ENCODE assay signal across 8 cellular contexts in genomic region chr13:49690133-49690989, GRCh38. TPM values are rescaled to one million over a fixed set of nuclear protein-coding genes. Genes with fewer than 3 reads are reported as not detected.
A peak's percentile ranks its signal among the peaks of the same experiment; 100 is the strongest.
DNase-seq lines count a peak whose midpoint lies in the region; ATAC-seq, FAIRE-seq and TF ChIP-seq lines count a peak whose summit lies in the region.

No MANE protein-coding gene starts in this region.

- H4K5ac ChIP-seq in H9 (ENCODE audit: insufficient read length, low read depth, low read length) = no peak overlapping the region

- no peak overlapping the region for H3K18ac ChIP-seq in H9 (ENCODE audit: insufficient read length, low read depth, low read length)

- H3T11ph ChIP-seq in H9 (ENCODE audit: low read length) = no peak overlapping the region

- H4K20me1 ChIP-seq in H9 (ENCODE audit: control insufficient read depth, insufficient read depth, insufficient read length) = no peaks in the 10 kb centered on the region

- H3K79me2 ChIP-seq in H9 (ENCODE audit: insufficient read depth, low read length) = peaks cover 10% of the 10 kb centered on the region; the same call in 1 of the 2 replicates

- CTCF ChIA-PET in activated CD8-positive, alpha-beta memory T cell treated with anti-CD3 and anti-CD28 coated beads, Interleukin-2, amount 10 ng/mL, durations not matched to agents 7 days and 5 days (lab: Charles Lee) = interaction anchor here (0.6 to 1.9 kb wide), 5 partner anchors 15 to 412 kb away, joined by 3 to 5 read pairs (median 5); partner anchors contain the start of gene SPRYD7

- TF ChIP-seq CTCF in H9 (conservative IDR thresholded peaks at IDR 0.05) (no peak), brain (conservative IDR thresholded peaks at IDR 0.05) (no peak), left lung (IDR thresholded peaks at IDR 0.05) (no peak), tibial nerve (IDR thresholded peaks at IDR 0.05) (no peak)

- H3K27ac ChIP-seq in H9 (ENCODE audit: insufficient read length, low read depth, low read length) (no peak overlapping the region), left lung (peak overlapping the region; percentile 73 to 82), tibial nerve (peak overlapping the region in 3 of 4 donors; percentile 19 to 88 (median 64))

- peak overlapping the region; percentile 81 for H3K27ac Mint-ChIP-seq in activated CD8-positive, alpha-beta memory T cell treated with anti-CD3 and anti-CD28 coated beads, Interleukin-2, amount 10 ng/mL, durations not matched to agents 7 days and 5 days
- H3K27ac Mint-ChIP-seq in H9 (peak overlapping the region; percentile 86 to 94 (median 93); a peak in 5 of 7 replicates), brain (peak overlapping the region; percentile 87 to 95 (median 92))

- H3K9me3 ChIP-seq in H9 (ENCODE audit: control insufficient read depth, low read depth, low read length) = no peaks in the 10 kb centered on the region
- no peaks in the 10 kb centered on the region for H3K9me3 ChIP-seq in left lung
- no peaks in the 10 kb centered on the region for H3K9me3 ChIP-seq in tibial nerve

- no peaks in the 10 kb centered on the region for H3K9me3 Mint-ChIP-seq in activated CD8-positive, alpha-beta memory T cell treated with anti-CD3 and anti-CD28 coated beads, Interleukin-2, amount 10 ng/mL, durations not matched to agents 7 days and 5 days (ENCODE audit: low read depth)
- no peaks in the 10 kb centered on the region; a peak in 1 of 5 replicates for H3K9me3 Mint-ChIP-seq in H9
- H3K9me3 Mint-ChIP-seq in brain = no peaks in the 10 kb centered on the region

- peak; percentile 3 for ATAC-seq in activated CD8-positive, alpha-beta memory T cell treated with anti-CD3 and anti-CD28 coated beads, Interleukin-2, amount 10 ng/mL, durations not matched to agents 7 days and 5 days
- peak; percentile 12 for ATAC-seq in left lung

- H3K36me3 ChIP-seq in left lung = peaks cover 0 to 6% of the 10 kb centered on the region in 2 donors
- peaks cover 0 to 32% (median 0%) of the 10 kb centered on the region in 3 donors for H3K36me3 ChIP-seq in tibial nerve

- H2BK20ac ChIP-seq in H9 (ENCODE audit: low read depth, low read length, poor library complexity, severe bottlenecking) = no peak overlapping the region

- H3K14ac ChIP-seq in H9 (ENCODE audit: insufficient read depth, low read length) = peak overlapping the region; percentile 14; the same call in 1 of the 2 replicates

- H3K4me3 ChIP-seq in left lung = peak overlapping the region; percentile 80 to 83
- H3K4me3 ChIP-seq in tibial nerve = peak overlapping the region; percentile 52 to 84 (median 67)

- peak overlapping the region; percentile 89 for H3K4me3 Mint-ChIP-seq in activated CD8-positive, alpha-beta memory T cell treated with anti-CD3 and anti-CD28 coated beads, Interleukin-2, amount 10 ng/mL, durations not matched to agents 7 days and 5 days
- H3K4me3 Mint-ChIP-seq in H9 (peak overlapping the region; percentile 89 to 94), brain (peak overlapping the region; percentile 91 to 97 (median 96))

- no peak for TF ChIP-seq POLR2A in tibial nerve (IDR thresholded peaks at IDR 0.05)

- no peak overlapping the region for H3K23ac ChIP-seq in H9 (ENCODE audit: insufficient read length, low read depth, low read length)

- H3K23me2 ChIP-seq in H9 (ENCODE audit: insufficient read length, low read depth, low read length, poor library complexity, severe bottlenecking) = no peaks in the 10 kb centered on the region

- H2BK5ac ChIP-seq in H9 (ENCODE audit: insufficient read length, low read length) = no peak overlapping the region

- peak overlapping the region; percentile 82 for H3K9ac ChIP-seq in H9 (ENCODE audit: extremely low read depth, insufficient read length, low read length)

- H4K8ac ChIP-seq in H9 (replicated peaks; ENCODE audit: insufficient read length, low read depth, low read length) = no peak overlapping the region

- FAIRE-seq in HTR-8/SVneo (lab: Jason Lieb, UNC) = no peak

- no peak overlapping the region for H2AK5ac ChIP-seq in H9 (ENCODE audit: insufficient read length, low read length)

- H3K27me3 ChIP-seq in H9 (ENCODE audit: insufficient read depth, low read length) (no peaks in the 10 kb centered on the region), left lung (no peaks in the 10 kb centered on the region), tibial nerve (no peaks in the 10 kb centered on the region)

- no peak overlapping the region for H3K56ac ChIP-seq in H9 (ENCODE audit: insufficient read length, low read depth, low read length)

- no CpG with 5 or more reads among the region's 17 CpGs for WGBS in H9 (ENCODE audit: extremely low coverage, insufficient read length, low lambda C conversion rate)
- WGBS in tibial nerve, 2 donors = 10 to 11% methylated on average over 15 to 17 of the region's 17 CpGs

- intact Hi-C loops in left lung (cut with DNase I) = no loop called here

- peaks cover 29% of the 10 kb centered on the region for H3K4me1 Mint-ChIP-seq in activated CD8-positive, alpha-beta memory T cell treated with anti-CD3 and anti-CD28 coated beads, Interleukin-2, amount 10 ng/mL, durations not matched to agents 7 days and 5 days
- peaks cover 22 to 29% of the 10 kb centered on the region in 2 experiments for H3K4me1 Mint-ChIP-seq in H9
- peaks cover 15% of the 10 kb centered on the region for H3K4me1 Mint-ChIP-seq in brain

- H3K27me3 Mint-ChIP-seq in activated CD8-positive, alpha-beta memory T cell treated with anti-CD3 and anti-CD28 coated beads, Interleukin-2, amount 10 ng/mL, durations not matched to agents 7 days and 5 days = no peaks in the 10 kb centered on the region
- H3K27me3 Mint-ChIP-seq in H9 (ENCODE audit: low read depth) (no peaks in the 10 kb centered on the region; the same call in 1 of the 2 replicates), brain (peaks cover 3% of the 10 kb centered on the region)

- no peak overlapping the region for H2BK12ac ChIP-seq in H9 (ENCODE audit: insufficient read length, low read depth, low read length)

- H2BK120ac ChIP-seq in H9 (ENCODE audit: low read depth, low read length, poor library complexity, severe bottlenecking) = no peak overlapping the region

- peak overlapping the region; percentile 53 for H2AFZ ChIP-seq in H9 (ENCODE audit: low read length)

- peaks cover 16% of the 10 kb centered on the region for H3K36me3 Mint-ChIP-seq in activated CD8-positive, alpha-beta memory T cell treated with anti-CD3 and anti-CD28 coated beads, Interleukin-2, amount 10 ng/mL, durations not matched to agents 7 days and 5 days
- H3K36me3 Mint-ChIP-seq in H9 (ENCODE audit: insufficient read depth in 1 of 3, low read depth in 3 of 3) (peaks cover 23 to 24% (median 23%) of the 10 kb centered on the region in 3 experiments; a peak in 6 of 7 replicates), brain (peaks cover 26% of the 10 kb centered on the region)

- H3K4ac ChIP-seq in H9 (ENCODE audit: low read depth, low read length) = no peak overlapping the region

- no peaks in the 10 kb centered on the region for H3K79me1 ChIP-seq in H9 (ENCODE audit: insufficient read depth, low read depth, low read length, poor library complexity, severe bottlenecking)

- peaks cover 3% of the 10 kb centered on the region; the same call in 1 of the 2 replicates for H3K4me1 ChIP-seq in H9 (ENCODE audit: insufficient read depth, low read length)
- peaks cover 0 to 24% of the 10 kb centered on the region in 2 donors for H3K4me1 ChIP-seq in left lung
- H3K4me1 ChIP-seq in tibial nerve = peaks cover 0 to 13% (median 0%) of the 10 kb centered on the region in 4 donors

- H2BK15ac ChIP-seq in H9 (ENCODE audit: low read depth, low read length) = no peak overlapping the region

- no peak overlapping the region for H4K91ac ChIP-seq in H9 (ENCODE audit: insufficient read length, low read depth, low read length)

- H3K4me2 ChIP-seq in H9 (ENCODE audit: insufficient read depth, insufficient read length, low read length) = peak overlapping the region; percentile 97

- no peak for TF ChIP-seq EP300 in tibial nerve (IDR thresholded peaks at IDR 0.05)

- no peak for DNase-seq in activated CD8-positive, alpha-beta memory T cell treated with anti-CD3 and anti-CD28 coated beads, Interleukin-2, amount 10 ng/mL, durations not matched to agents 7 days and 5 days
- no peak for DNase-seq in activated CD8-positive, alpha-beta memory T cell treated with anti-CD3 and anti-CD28 coated beads, Interleukin-2, amount 50 U/mL, for 4 hours
- DNase-seq in H9 (no peak), LoVo (ENCODE audit: low spot score) (peak; percentile 69), left lung (no peak), tibial nerve (ENCODE audit: low spot score in 2 of 2) (peak in 1 of 2 donors; percentile 21), HTR-8/SVneo (ENCODE audit: insufficient read length, low spot score) (no peak)

RNA-seq across cellular contexts. Expression of gene EBPL, which starts 0.9 kb away (rescaled TPM):
- total RNA-seq in activated CD8-positive, alpha-beta memory T cell treated with anti-CD3 and anti-CD28 coated beads, Interleukin-2, amount 10 ng/mL, durations not matched to agents 7 days and 5 days = 10 to 100 TPM; 39.5 to 43.5 TPM
- total RNA-seq in H9 (2021) (65.9 and 70.1 TPM in 2 replicates), left lung (10 to 100 TPM; 54.6 to 68.7 TPM), tibial nerve (10 to 100 TPM; 66.6 to 89.4 (median 83.2) TPM)
- 9.7 TPM for polyA plus RNA-seq in brain (ENCODE audit: insufficient read depth, low read depth, low replicate concordance)
